ENCODE assay signal across 27 cellular contexts in the genomic region with DNA sequence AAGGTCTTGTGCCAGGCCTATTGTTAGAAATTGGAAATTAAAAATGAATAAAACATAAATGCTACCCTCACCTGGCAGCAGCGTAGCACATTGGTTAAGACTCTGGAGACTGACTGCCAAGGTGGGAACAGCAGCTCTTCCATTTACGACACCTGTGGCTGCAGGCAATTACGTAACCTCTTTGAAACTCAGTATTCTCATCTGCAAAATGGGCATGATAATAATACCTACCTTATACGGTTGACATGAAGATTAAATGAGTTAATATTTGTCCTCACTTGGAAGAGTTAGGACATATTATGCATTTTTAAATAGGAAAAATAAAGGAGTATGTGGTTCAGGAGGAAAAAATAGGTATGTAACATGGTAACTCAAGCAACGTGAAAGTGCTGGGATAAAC.
"Had no signal": no experiment of that assay in that cellular context is flagged by ENCODE, and none has a peak within 500 bp of the region (broad histone marks: within the 10 kb centered on the region; RNA-seq: fewer than 3 reads in every experiment).

No MANE protein-coding gene starts in this region.

- H3K27ac ChIP-seq: colonic mucosa, epithelial cell of prostate, esophagus squamous epithelium, gastrocnemius medialis, heart left ventricle, hepatocyte, left lung, lower lobe of right lung had no signal

- H3K4me1 ChIP-seq: colonic mucosa, gastrocnemius medialis, lower lobe of right lung had no signal

- H3K36me3 ChIP-seq: colonic mucosa, esophagus squamous epithelium, gastrocnemius medialis, heart left ventricle, left lung, lower lobe of right lung had no signal

- ATAC-seq: effector memory CD8-positive, alpha-beta T cell; esophagus mucosa; left lung; lower lobe of right lung; mucosa of descending colon had no signal

- H3K4me2 ChIP-seq: hepatocyte had no signal

- H2AFZ ChIP-seq: hepatocyte had no signal

- H3K4me3 ChIP-seq: colonic mucosa, esophagus squamous epithelium, gastrocnemius medialis, heart left ventricle, hepatocyte, left lung, lower lobe of right lung, mucosa of descending colon had no signal

- DNase-seq: colonic mucosa; cortex of kidney; effector CD8-positive, alpha-beta T cell; effector memory CD8-positive, alpha-beta T cell; endodermal cell; erythroblast; esophagus squamous epithelium; foreskin fibroblast; foreskin melanocyte; hypothalamus; left cardiac atrium; left lung; left ventricle myocardium superior; lower lobe of right lung; mesenchymal stem cell; mucosa of descending colon; naive B cell had no signal

- FAIRE-seq: endometrium, islet of Langerhans, keratinocyte had no signal

- H3K9me3 ChIP-seq: colonic mucosa, esophagus squamous epithelium, gastrocnemius medialis, heart left ventricle, left lung, lower lobe of right lung, mucosa of descending colon had no signal

- H3K36me3 Mint-ChIP-seq: mesothelial cell of epicardium had no signal

- H3K27me3 ChIP-seq: colonic mucosa, gastrocnemius medialis, heart left ventricle, hepatocyte, left lung had no signal

- H3K79me2 ChIP-seq: hepatocyte had no signal

- H3K4me3 Mint-ChIP-seq: dendritic cell treated with granulocyte-macrophage colony-stimulating factor and Interleukin-4, amounts not matched to agents 40 ng/mL and 50 ng/mL, for 4 days; effector memory CD8-positive, alpha-beta T cell; endodermal cell; mesothelial cell of epicardium; naive B cell had no signal

- H3K27ac Mint-ChIP-seq: dendritic cell treated with granulocyte-macrophage colony-stimulating factor and Interleukin-4, amounts not matched to agents 40 ng/mL and 50 ng/mL, for 4 days; effector memory CD8-positive, alpha-beta T cell; endodermal cell; mesothelial cell of epicardium; naive B cell had no signal

- H3K9me3 Mint-ChIP-seq: dendritic cell treated with granulocyte-macrophage colony-stimulating factor and Interleukin-4, amounts not matched to agents 40 ng/mL and 50 ng/mL, for 4 days; effector memory CD8-positive, alpha-beta T cell had no signal
